In genomic region chr3:127590282-127590592, GRCh38 we compare ENCODE assay signal across 1 cellular context.
TF ChIP-seq lines count a peak whose summit lies in the region.

No MANE protein-coding gene starts in this region.

TF ChIP-seq in H1, 55 proteins besides CTCF, POLR2A, EP300 and RAD21 (continued from another document):
- TF ChIP-seq KDM4A (IDR thresholded peaks at IDR 0.05; ENCODE audit: low read depth, low read length, severe bottlenecking) = peak; percentile 32
- TF ChIP-seq TAF7 (optimal IDR thresholded peaks at IDR 0.05; ENCODE audit: borderline replicate concordance, low read depth, low read length) = peak; percentile 17
- TF ChIP-seq JUND (IDR thresholded peaks at IDR 0.05; ENCODE audit: low read length) = no peak
- peak; percentile 29 for TF ChIP-seq ASH2L (IDR thresholded peaks at IDR 0.05; ENCODE audit: low read length)
- TF ChIP-seq NANOG (IDR thresholded peaks at IDR 0.05; ENCODE audit: insufficient read depth, low read depth, low read length, poor library complexity, severe bottlenecking) = no peak
- no peak for TF ChIP-seq CBX5 (IDR thresholded peaks at IDR 0.05; ENCODE audit: low read depth, low read length)
- TF ChIP-seq CEBPB (IDR thresholded peaks at IDR 0.05; ENCODE audit: low read depth, low read length) = no peak
- TF ChIP-seq HDAC2 (IDR thresholded peaks at IDR 0.05; ENCODE audit: borderline replicate concordance in 1 of 2, low read depth in 2 of 2, low read length in 2 of 2) = no peak
- TF ChIP-seq SUZ12 (IDR thresholded peaks at IDR 0.05; ENCODE audit: low read length) = no peak
- TF ChIP-seq SRF (IDR thresholded peaks at IDR 0.05; ENCODE audit: low read depth, low read length) = no peak
- no peak for TF ChIP-seq BRCA1 (IDR thresholded peaks at IDR 0.05; ENCODE audit: low read depth, low read length)
- no peak for TF ChIP-seq CTBP2 (IDR thresholded peaks at IDR 0.05; ENCODE audit: borderline replicate concordance, insufficient read depth, insufficient read length, low read length)
- TF ChIP-seq ATF2 (IDR thresholded peaks at IDR 0.05; ENCODE audit: low read length) = no peak
- no peak for TF ChIP-seq EZH2 (IDR thresholded peaks at IDR 0.05; ENCODE audit: low read depth, low read length, severe bottlenecking)
- no peak for TF ChIP-seq SP2 (IDR thresholded peaks at IDR 0.05; ENCODE audit: low read length)
- peak; percentile 43; the same call in 1 of the 2 replicates for TF ChIP-seq PHF8 (conservative IDR thresholded peaks at IDR 0.05; ENCODE audit: low read depth, low read length)
- TF ChIP-seq POLR2AphosphoS5 (IDR thresholded peaks at IDR 0.05; ENCODE audit: low read depth, low read length) = no peak
- TF ChIP-seq CREB1 (IDR thresholded peaks at IDR 0.05) = no peak
